8 cellular contexts compared by ENCODE assay signal in the genomic region with DNA sequence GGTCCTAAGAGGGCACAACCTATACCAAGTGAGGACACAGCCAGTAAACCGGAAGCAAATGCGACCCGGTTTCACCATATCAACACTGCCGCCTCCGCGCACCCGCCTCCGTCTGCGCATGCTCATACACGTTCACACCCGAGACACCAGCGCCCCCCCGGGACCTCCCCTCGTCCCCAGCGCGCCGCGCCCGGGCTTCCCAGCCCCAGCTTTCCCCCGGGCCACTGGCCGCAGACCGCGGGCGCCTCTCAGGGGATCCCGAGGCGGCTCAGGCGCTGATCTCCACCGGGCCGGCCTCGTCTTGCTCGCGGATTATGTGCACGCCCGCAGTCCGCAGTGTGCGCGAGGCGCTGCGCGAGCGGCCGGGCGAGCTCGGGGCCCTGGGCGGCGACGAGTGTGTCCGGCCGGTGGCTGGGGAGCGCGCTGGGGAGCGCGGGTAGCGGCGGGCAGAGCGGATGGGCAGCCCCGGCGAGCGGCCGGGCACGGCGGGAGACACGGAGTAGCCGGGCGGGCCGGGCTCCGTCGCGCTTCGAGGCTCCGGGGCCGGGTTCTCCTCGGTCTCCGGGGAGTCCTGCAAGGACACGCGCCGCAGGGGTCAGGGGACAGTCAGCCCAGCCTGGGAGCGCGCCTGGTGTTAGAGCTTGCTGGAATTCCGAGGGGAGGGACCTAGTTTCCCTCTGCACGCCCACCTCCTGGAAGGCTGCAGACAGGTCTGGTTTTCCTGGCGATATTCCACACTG. TPM values are rescaled to one million over a fixed set of nuclear protein-coding genes. Genes with fewer than 3 reads are reported as not detected.
DNase-seq lines count a peak whose midpoint lies in the region; ATAC-seq and TF ChIP-seq lines count a peak whose summit lies in the region.

No MANE protein-coding gene starts in this region.

- H3K27me3 ChIP-seq in cardiac muscle cell = peaks cover 10% of the 10 kb centered on the region
- no peaks in the 10 kb centered on the region for H3K27me3 ChIP-seq in prostate gland (replicated peaks; ENCODE audit: insufficient read depth)
- H3K27me3 ChIP-seq in tibial nerve = no peaks in the 10 kb centered on the region

- peak overlapping the region; percentile 42 for H3K4me3 Mint-ChIP-seq in activated naive CD4-positive, alpha-beta T cell treated with anti-CD3 and anti-CD28 coated beads, Interleukin-2, amount 10 ng/mL, durations not matched to agents 7 days and 5 days

- H3K4me1 Mint-ChIP-seq in activated naive CD4-positive, alpha-beta T cell treated with anti-CD3 and anti-CD28 coated beads, Interleukin-2, amount 10 ng/mL, durations not matched to agents 7 days and 5 days = peaks cover 23% of the 10 kb centered on the region

- no peaks in the 10 kb centered on the region for H3K9me3 ChIP-seq in cardiac muscle cell (ENCODE audit: low read depth)
- H3K9me3 ChIP-seq in prostate gland = no peaks in the 10 kb centered on the region
- no peaks in the 10 kb centered on the region for H3K9me3 ChIP-seq in tibial nerve

- intact Hi-C loops in prostate gland (cut with DNase I) = no loop called here

- no peak overlapping the region for H3K27ac Mint-ChIP-seq in activated naive CD4-positive, alpha-beta T cell treated with anti-CD3 and anti-CD28 coated beads, Interleukin-2, amount 10 ng/mL, durations not matched to agents 7 days and 5 days

- peak; percentile 30 for DNase-seq in NCI-H748 treated with DMSO at 0.1 percent for 48 hours (lab: John Stamatoyannopoulos, UW)
- DNase-seq in activated naive CD4-positive, alpha-beta T cell treated with anti-CD3 and anti-CD28 coated beads, Interleukin-2, amount 10 ng/mL, durations not matched to agents 7 days and 5 days = peak; percentile 82
- peak; percentile 76 to 86 for DNase-seq in cardiac muscle cell (ENCODE audit: low read depth in 1 of 2, low spot score in 1 of 2)
- peak; percentile 39 for DNase-seq in prostate gland (ENCODE audit: low spot score)
- DNase-seq in tibial nerve (ENCODE audit: low spot score in 2 of 2) = peak; percentile 27 to 54

- TF ChIP-seq EP300 in tibial nerve (IDR thresholded peaks at IDR 0.05) = peak in 1 of 2 donors; percentile 38

- no peaks in the 10 kb centered on the region for H3K9me3 Mint-ChIP-seq in activated naive CD4-positive, alpha-beta T cell treated with anti-CD3 and anti-CD28 coated beads, Interleukin-2, amount 10 ng/mL, durations not matched to agents 7 days and 5 days

- H3K4me3 ChIP-seq in cardiac muscle cell = peak overlapping the region; percentile 35
- peak overlapping the region; percentile 18 to 30 for H3K4me3 ChIP-seq in prostate gland
- H3K4me3 ChIP-seq in tibial nerve = peak overlapping the region; percentile 21 to 48 (median 44)

- no peaks in the 10 kb centered on the region for H3K36me3 Mint-ChIP-seq in activated naive CD4-positive, alpha-beta T cell treated with anti-CD3 and anti-CD28 coated beads, Interleukin-2, amount 10 ng/mL, durations not matched to agents 7 days and 5 days

- peaks cover 36% of the 10 kb centered on the region for H3K27me3 Mint-ChIP-seq in activated naive CD4-positive, alpha-beta T cell treated with anti-CD3 and anti-CD28 coated beads, Interleukin-2, amount 10 ng/mL, durations not matched to agents 7 days and 5 days

- H3K27ac ChIP-seq in cardiac muscle cell (peak overlapping the region; percentile 50), prostate gland (peak overlapping the region in 1 of 2 donors; percentile 35), tibial nerve (peak overlapping the region in 3 of 4 donors; percentile 62 to 78 (median 69))

- H3K4me1 ChIP-seq in cardiac muscle cell (ENCODE audit: low read depth) = no peaks in the 10 kb centered on the region
- H3K4me1 ChIP-seq in prostate gland (replicated peaks) = no peaks in the 10 kb centered on the region
- H3K4me1 ChIP-seq in tibial nerve = peaks cover 0 to 17% (median 0%) of the 10 kb centered on the region in 4 donors

- CTCF ChIA-PET in activated naive CD4-positive, alpha-beta T cell treated with anti-CD3 and anti-CD28 coated beads, Interleukin-2, amount 10 ng/mL, durations not matched to agents 7 days and 5 days (lab: Charles Lee) = interaction anchor here (0.7 to 1.4 kb wide), 2 partner anchors 20 to 33 kb away, joined by 4 read pairs; no protein-coding TSS in a partner anchor

- ATAC-seq in GM21423 (IDR thresholded peaks at IDR 0.05; ENCODE audit: unreplicated experiment) (peak; percentile 52), GM18858 (IDR thresholded peaks at IDR 0.05; ENCODE audit: unreplicated experiment) (no peak), GM19035 (IDR thresholded peaks at IDR 0.05; ENCODE audit: unreplicated experiment) (no peak)

- TF ChIP-seq CTCF in cardiac muscle cell (IDR thresholded peaks at IDR 0.05; ENCODE audit: low read depth, low read length) (no peak), prostate gland (IDR thresholded peaks at IDR 0.05) (no peak), tibial nerve (IDR thresholded peaks at IDR 0.05) (peak in 1 of 5 experiments; percentile 18)

- no peak for TF ChIP-seq POLR2A in prostate gland (IDR thresholded peaks at IDR 0.05)
- TF ChIP-seq POLR2A in tibial nerve (IDR thresholded peaks at IDR 0.05) = peak in 1 of 2 donors; percentile 22

- H3K36me3 ChIP-seq in cardiac muscle cell = no peaks in the 10 kb centered on the region
- no peaks in the 10 kb centered on the region for H3K36me3 ChIP-seq in prostate gland
- H3K36me3 ChIP-seq in tibial nerve = peaks cover 0 to 11% (median 0%) of the 10 kb centered on the region in 3 donors

- 12% methylated on average over 47 of the region's 82 CpGs for WGBS in prostate gland
- 6 to 9% methylated on average over 30 to 68 of the region's 82 CpGs for WGBS in tibial nerve, 2 donors

RNA-seq across cellular contexts. Expression of a gene that starts 2.0 kb away (rescaled TPM):
- total RNA-seq in cardiac muscle cell (not detected in 2 replicates), prostate gland (not detected), tibial nerve (not detected)
- polyA plus RNA-seq in cardiac muscle cell = not detected in 2 replicates

RNA-seq across cellular contexts. Expression of a gene that starts 14.8 kb away (rescaled TPM):
- total RNA-seq in cardiac muscle cell (0.04 and 0.12 TPM in 2 replicates), prostate gland (under 1 TPM in 1 of 2 donors, not detected in 1; 0.27 TPM), tibial nerve (10 to 100 TPM in 3 of 4 donors, 1 to 10 TPM in 1; 8.7 to 18.4 (median 15.3) TPM)
- not detected in 2 replicates for polyA plus RNA-seq in cardiac muscle cell

RNA-seq across cellular contexts. Expression of a gene that starts 23.4 kb away (rescaled TPM):
- total RNA-seq in cardiac muscle cell = 0.74 and 2.4 TPM in 2 replicates
- polyA plus RNA-seq in cardiac muscle cell = 0.21 and 0.46 TPM in 2 replicates
- total RNA-seq in prostate gland = 10 to 100 TPM in 1 of 2 donors, 1 to 10 TPM in 1; 8.5 to 22.0 TPM
- 10 to 100 TPM; 12.1 to 38.8 (median 28.0) TPM for total RNA-seq in tibial nerve

RNA-seq across cellular contexts. Expression of a gene that starts 33.0 kb away (rescaled TPM):
- total RNA-seq in cardiac muscle cell = 0.95 and 2.2 TPM in 2 replicates
- 0.59 and 2.2 TPM in 2 replicates for polyA plus RNA-seq in cardiac muscle cell
- 1 to 10 TPM; 3.6 to 7.1 TPM for total RNA-seq in prostate gland
- total RNA-seq in tibial nerve = 1 to 10 TPM in 3 of 4 donors, under 1 TPM in 1; 0.98 to 4.2 (median 2.6) TPM

RNA-seq across cellular contexts. Expression of a gene that starts 55.8 kb away (rescaled TPM):
- total RNA-seq in cardiac muscle cell = 7.1 and 10.3 TPM in 2 replicates
- 2.6 and 6.0 TPM in 2 replicates for polyA plus RNA-seq in cardiac muscle cell
- total RNA-seq in prostate gland = 10 to 100 TPM; 18.0 to 30.6 TPM
- total RNA-seq in tibial nerve = 10 to 100 TPM; 22.2 to 34.3 (median 24.8) TPM

Comparison
In these comparisons a context has a peak if more than half of its experiments do, and no peak if none do; other contexts are left out.
1. DNase-seq: peak in every context shown above with its lines; median percentile 82 in activated naive CD4-positive, alpha-beta T cell treated with anti-CD3 and anti-CD28 coated beads, Interleukin-2, amount 10 ng/mL, durations not matched to agents 7 days and 5 days; 81 in cardiac muscle cell; 40 in tibial nerve; 39 in prostate gland; 30 in NCI-H748 treated with DMSO at 0.1 percent for 48 hours.